In genomic region chr7:40306596-40306995, GRCh38 we compare ENCODE assay signal across 15 cellular contexts.
DNase-seq lines count a peak whose midpoint lies in the region; FAIRE-seq and TF ChIP-seq lines count a peak whose summit lies in the region.
"Had no signal": no experiment of that assay in that cellular context is flagged by ENCODE, and none has a peak within 500 bp of the region (broad histone marks: within the 10 kb centered on the region; RNA-seq: fewer than 3 reads in every experiment).

No MANE protein-coding gene starts in this region.

- FAIRE-seq in G401.6 (lab: Jason Lieb, UNC), result peak; percentile 39

- H3K36me3 ChIP-seq in SK-N-SH (replicated peaks in 1 of 2; ENCODE audit: control insufficient read depth in 1 of 2, insufficient read depth in 2 of 2, low read length in 1 of 2) (no peaks in the 10 kb centered on the region), fibroblast of lung (ENCODE audit: control insufficient read depth, insufficient read depth, low read length) (no peaks in the 10 kb centered on the region)
- H3K36me3 ChIP-seq: gastroesophageal sphincter, SJSA1, suprapubic skin had no signal

- H3K4me3 ChIP-seq in SK-N-SH (ENCODE audit: low read depth in 2 of 2, low read length in 1 of 2) (no peak overlapping the region), fibroblast of lung (replicated peaks in 1 of 4; ENCODE audit: control extremely low read depth in 1 of 4, insufficient read depth in 1 of 4, low read depth in 3 of 4, low read length in 4 of 4) (no peak overlapping the region)
- H3K4me3 ChIP-seq: gastroesophageal sphincter, SJSA1, suprapubic skin had no signal

- H3K79me2 ChIP-seq in SK-N-SH (ENCODE audit: insufficient read depth) (no peaks in the 10 kb centered on the region), fibroblast of lung (ENCODE audit: control insufficient read depth, insufficient read depth, low read length) (no peaks in the 10 kb centered on the region)
- H3K79me2 ChIP-seq: parathyroid adenoma had no signal

- TF ChIP-seq EP300 in SK-N-SH (IDR thresholded peaks at IDR 0.05; ENCODE audit: borderline replicate concordance in 1 of 2, low read depth in 1 of 2, low read length in 1 of 2), result no peak

- H3K9ac ChIP-seq in SK-N-SH (peak overlapping the region; percentile 9; the same call in 1 of the 2 replicates), fibroblast of lung (ENCODE audit: insufficient read depth, low read length) (no peak overlapping the region)
- H3K9ac ChIP-seq: parathyroid adenoma had no signal

- H4K20me1 ChIP-seq in SK-N-SH (ENCODE audit: insufficient read depth) (no peaks in the 10 kb centered on the region), fibroblast of lung (ENCODE audit: control insufficient read depth, extremely low read depth, insufficient read depth, low read length) (no peaks in the 10 kb centered on the region)

- no peak for DNase-seq in SK-N-SH
- DNase-seq in fibroblast of lung (ENCODE audit: low read depth in 2 of 2), result peak; percentile 46 to 81
- peak; percentile 79 for DNase-seq in renal cortical epithelial cell (ENCODE audit: low read depth)
- no peak for DNase-seq in stimulated activated CD4-positive, alpha-beta T cell treated with anti-CD3 and anti-CD28 coated beads, Interleukin-4, amount 100 ng/mL, for 1 hour
- no peak for DNase-seq in NCI-H345 treated with DMSO at 0.1 percent for 48 hours (lab: John Stamatoyannopoulos, UW; ENCODE audit: unreplicated experiment)
- no peak for DNase-seq in hypothalamus (lab: John Stamatoyannopoulos, UW)
- no peak for DNase-seq in RPMI8226
- DNase-seq: activated CD4-positive, alpha-beta memory T cell treated with anti-CD3 and anti-CD28 coated beads, Interleukin-2, amount 10 ng/mL, durations not matched to agents 7 days and 5 days; amniotic stem cell; NCI-H2171 treated with DMSO at 0.1 percent for 48 hours had no signal

- peaks cover 47% of the 10 kb centered on the region for H3F3A ChIP-seq in SK-N-SH (replicated peaks; ENCODE audit: insufficient read depth)

- TF ChIP-seq CTCF in SK-N-SH (IDR thresholded peaks at IDR 0.05) (no peak), fibroblast of lung (conservative IDR thresholded peaks at IDR 0.05 in 1 of 2, IDR thresholded peaks at IDR 0.05 in 1 of 2; ENCODE audit: low read depth in 1 of 2, low read length in 2 of 2) (no peak)

- CTCF ChIA-PET in SK-N-SH (lab: Yijun Ruan, JAX), result no interaction called here

- TF ChIP-seq RAD21 in SK-N-SH (IDR thresholded peaks at IDR 0.05; ENCODE audit: low read length), result no peak

- peak overlapping the region; percentile 12 to 76; a peak in 3 of 4 replicates for H3K27ac ChIP-seq in SK-N-SH (ENCODE audit: low read depth in 2 of 2, low read length in 1 of 2)
- H3K27ac ChIP-seq in fibroblast of lung (ENCODE audit: insufficient read depth, low read length), result no peak overlapping the region
- H3K27ac ChIP-seq: gastroesophageal sphincter, parathyroid adenoma, SJSA1, suprapubic skin had no signal

- no peaks in the 10 kb centered on the region for H3K9me3 ChIP-seq in SK-N-SH
- no peaks in the 10 kb centered on the region for H3K9me3 ChIP-seq in fibroblast of lung (ENCODE audit: control insufficient read depth, insufficient read depth, low read depth, low read length)
- H3K9me3 ChIP-seq: gastroesophageal sphincter, SJSA1, suprapubic skin had no signal

- peaks cover 0 to 31% of the 10 kb centered on the region in 2 experiments; a peak in 3 of 4 replicates for H3K4me1 ChIP-seq in SK-N-SH (ENCODE audit: control insufficient read depth in 1 of 2, insufficient read depth in 2 of 2, low read depth in 1 of 2, low read length in 1 of 2)
- no peaks in the 10 kb centered on the region for H3K4me1 ChIP-seq in fibroblast of lung (ENCODE audit: control insufficient read depth, extremely low read depth, insufficient read depth, low read length)
- H3K4me1 ChIP-seq: parathyroid adenoma, suprapubic skin had no signal

- no peak overlapping the region for H3K4me2 ChIP-seq in SK-N-SH
- H3K4me2 ChIP-seq in fibroblast of lung (ENCODE audit: extremely low read depth, insufficient read depth, low read length), result no peak overlapping the region

- no peaks in the 10 kb centered on the region for H3K27me3 ChIP-seq in SK-N-SH (ENCODE audit: insufficient read depth)
- no peaks in the 10 kb centered on the region for H3K27me3 ChIP-seq in fibroblast of lung (ENCODE audit: control insufficient read depth, insufficient read depth, low read length)
- H3K27me3 ChIP-seq: gastroesophageal sphincter, SJSA1, suprapubic skin had no signal

- no peaks in the 10 kb centered on the region for H3K9me2 ChIP-seq in SK-N-SH

- POLR2A ChIA-PET in SK-N-SH (lab: Yijun Ruan, JAX), result no interaction called here

- no peak overlapping the region for H2AFZ ChIP-seq in SK-N-SH (ENCODE audit: low read depth)
- H2AFZ ChIP-seq in fibroblast of lung (ENCODE audit: low read length), result no peak overlapping the region
- H2AFZ ChIP-seq: parathyroid adenoma had no signal

TF ChIP-seq in SK-N-SH, 30 proteins besides CTCF, POLR2A, EP300 and RAD21:
- TF ChIP-seq REST (IDR thresholded peaks at IDR 0.05; ENCODE audit: low read depth, low read length) (no peak), PBX3 (IDR thresholded peaks at IDR 0.05) (peak; percentile 51), RXRA (IDR thresholded peaks at IDR 0.05; ENCODE audit: borderline replicate concordance, low read depth) (peak; percentile 14; the same call in 1 of the 2 replicates), RCOR1 (IDR thresholded peaks at IDR 0.05; ENCODE audit: low read length) (no peak)

Comparison
In these comparisons a context has a peak if more than half of its experiments do, and no peak if none do; other contexts are left out.
1. DNase-seq: peak in fibroblast of lung (2 of 2) and renal cortical epithelial cell (single experiment); none in SK-N-SH (single experiment), stimulated activated CD4-positive, alpha-beta T cell treated with anti-CD3 and anti-CD28 coated beads, Interleukin-4, amount 100 ng/mL, for 1 hour (single experiment), NCI-H345 treated with DMSO at 0.1 percent for 48 hours (single experiment), hypothalamus (0 of 51) and RPMI8226 (single experiment).